ENCODE assay signal across 8 cellular contexts in the genomic region with DNA sequence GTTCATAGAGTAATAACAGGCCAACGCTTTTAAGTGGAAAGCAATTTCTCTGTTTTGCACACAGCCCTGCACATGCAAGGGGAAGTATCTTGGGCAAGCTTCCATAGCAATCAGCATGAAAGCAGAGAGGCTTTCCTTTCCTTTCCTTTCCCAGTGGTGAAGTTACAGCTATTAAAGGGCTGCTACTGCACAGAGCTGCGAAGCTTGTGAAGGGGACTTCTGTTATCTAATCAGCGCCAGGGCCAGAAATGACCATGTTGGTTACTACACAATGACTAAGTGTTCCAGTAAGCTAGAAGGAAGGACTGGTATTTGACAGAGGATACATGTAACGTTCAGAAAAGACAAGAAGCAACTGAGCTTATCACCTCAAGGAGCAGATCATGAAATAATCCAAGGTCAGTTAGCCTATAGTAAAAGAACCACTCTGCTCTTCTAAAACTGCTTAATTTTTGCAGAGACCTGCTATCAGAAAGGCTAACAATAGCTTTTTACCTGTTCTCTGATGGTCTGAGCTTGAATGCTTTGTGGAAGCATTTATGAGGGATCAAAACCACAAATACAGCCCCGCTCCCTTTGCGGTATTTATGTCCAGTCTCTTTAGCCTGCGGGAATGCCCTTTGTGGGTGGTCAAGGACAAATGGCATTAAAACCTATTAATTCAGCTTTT. TPM values are rescaled to one million over a fixed set of nuclear protein-coding genes. Genes with fewer than 3 reads are reported as not detected.
DNase-seq lines count a peak whose midpoint lies in the region; ATAC-seq, FAIRE-seq and TF ChIP-seq lines count a peak whose summit lies in the region.

No MANE protein-coding gene starts in this region.

- no peak for TF ChIP-seq EP300 in esophagus muscularis mucosa (IDR thresholded peaks at IDR 0.05)

- no peak overlapping the region for H3K4me3 ChIP-seq in esophagus muscularis mucosa

- H3K27me3 ChIP-seq in esophagus muscularis mucosa: no peaks in the 10 kb centered on the region

- 62% methylated on average over 7 of the region's 7 CpGs for WGBS in esophagus muscularis mucosa

- H3K4me1 ChIP-seq in esophagus muscularis mucosa: peaks cover 38 to 51% (median 39%) of the 10 kb centered on the region in 4 donors

- no peaks in the 10 kb centered on the region for H3K36me3 ChIP-seq in esophagus muscularis mucosa

- ATAC-seq in natural killer cell treated with Interleukin-12 subunit alpha and Interleukin-12 subunit beta and Interleukin-15 and Interleukin-18, amount 100 ng/mL, for 72 hours: peak; percentile 50 to 74

- no peak for TF ChIP-seq CTCF in GM10266 (IDR thresholded peaks at IDR 0.05; ENCODE audit: control insufficient read depth, insufficient read depth, low read depth, missing control alignments)
- TF ChIP-seq CTCF in esophagus muscularis mucosa (IDR thresholded peaks at IDR 0.05): no peak

- no peaks in the 10 kb centered on the region for H3K36me3 Mint-ChIP-seq in natural killer cell treated with Interleukin-12 subunit alpha and Interleukin-12 subunit beta and Interleukin-15 and Interleukin-18, amount 100 ng/mL, for 72 hours

- H3K27ac ChIP-seq in esophagus muscularis mucosa (replicated peaks in 1 of 4): peak overlapping the region in 1 of 4 donors; percentile 37

- H3K27me3 Mint-ChIP-seq in natural killer cell treated with Interleukin-12 subunit alpha and Interleukin-12 subunit beta and Interleukin-15 and Interleukin-18, amount 100 ng/mL, for 72 hours: no peaks in the 10 kb centered on the region

- TF ChIP-seq POLR2A in GM12892 (IDR thresholded peaks at IDR 0.05; ENCODE audit: low read depth, low read length) (no peak), esophagus muscularis mucosa (IDR thresholded peaks at IDR 0.05; ENCODE audit: low read depth) (no peak)

- no peak overlapping the region for H3K27ac Mint-ChIP-seq in natural killer cell treated with Interleukin-12 subunit alpha and Interleukin-12 subunit beta and Interleukin-15 and Interleukin-18, amount 100 ng/mL, for 72 hours

- H3K4me1 Mint-ChIP-seq in natural killer cell treated with Interleukin-12 subunit alpha and Interleukin-12 subunit beta and Interleukin-15 and Interleukin-18, amount 100 ng/mL, for 72 hours (ENCODE audit: low read depth in 2 of 2): peaks cover 42 to 46% of the 10 kb centered on the region in 2 donors

- H3K9me3 Mint-ChIP-seq in natural killer cell treated with Interleukin-12 subunit alpha and Interleukin-12 subunit beta and Interleukin-15 and Interleukin-18, amount 100 ng/mL, for 72 hours: no peaks in the 10 kb centered on the region

- no peak for DNase-seq in GM12892 (ENCODE audit: insufficient read length)
- DNase-seq in LHCN-M2 (ENCODE audit: low read depth): peak; percentile 39
- peak; percentile 76 for DNase-seq in cerebellar cortex (ENCODE audit: low spot score)
- DNase-seq in natural killer cell treated with Interleukin-12 subunit alpha and Interleukin-12 subunit beta and Interleukin-15 and Interleukin-18, amount 100 ng/mL, for 72 hours (ENCODE audit: low spot score): no peak
- DNase-seq in NCI-H1436 (lab: John Stamatoyannopoulos, UW): no peak
- DNase-seq in GM10266 (ENCODE audit: extremely low spot score): no peak
- DNase-seq in esophagus muscularis mucosa (ENCODE audit: extremely low spot score): no peak
- no peak for DNase-seq in NCI-H1105 (lab: John Stamatoyannopoulos, UW)

- no peaks in the 10 kb centered on the region for H3K9me3 ChIP-seq in esophagus muscularis mucosa

- peak overlapping the region; percentile 6 for H3K4me3 Mint-ChIP-seq in natural killer cell treated with Interleukin-12 subunit alpha and Interleukin-12 subunit beta and Interleukin-15 and Interleukin-18, amount 100 ng/mL, for 72 hours

- peak; percentile 89 for FAIRE-seq in GM12892 (lab: Jason Lieb, UNC)

- intact Hi-C loops in esophagus muscularis mucosa (cut with DNase I): no loop called here

RNA-seq across cellular contexts. Expression of a gene that starts 45.9 kb away (rescaled TPM):
- 16.2 TPM for polyA plus RNA-seq in GM12892 (2012; ENCODE audit: missing spikeins)
- total RNA-seq in LHCN-M2 (2014; rRNA removed): 32.4 and 32.6 TPM in 2 replicates
- 8.7 TPM for polyA plus RNA-seq in LHCN-M2 (2012)
- 10 to 100 TPM; 31.6 to 49.0 TPM for total RNA-seq in natural killer cell treated with Interleukin-12 subunit alpha and Interleukin-12 subunit beta and Interleukin-15 and Interleukin-18, amount 100 ng/mL, for 72 hours
- 100 to 1,000 TPM in 1 of 4 donors, 10 to 100 TPM in 3; 64.3 to 132 (median 87.0) TPM for total RNA-seq in esophagus muscularis mucosa

Comparison
In these comparisons a context has a peak if more than half of its experiments do, and no peak if none do; other contexts are left out.
1. DNase-seq: peak in LHCN-M2 (single experiment) and cerebellar cortex (single experiment); none in GM12892 (single experiment), natural killer cell treated with Interleukin-12 subunit alpha and Interleukin-12 subunit beta and Interleukin-15 and Interleukin-18, amount 100 ng/mL, for 72 hours (single experiment), NCI-H1436 (single experiment), GM10266 (single experiment), esophagus muscularis mucosa (single experiment) and NCI-H1105 (single experiment).